In the genomic region with DNA sequence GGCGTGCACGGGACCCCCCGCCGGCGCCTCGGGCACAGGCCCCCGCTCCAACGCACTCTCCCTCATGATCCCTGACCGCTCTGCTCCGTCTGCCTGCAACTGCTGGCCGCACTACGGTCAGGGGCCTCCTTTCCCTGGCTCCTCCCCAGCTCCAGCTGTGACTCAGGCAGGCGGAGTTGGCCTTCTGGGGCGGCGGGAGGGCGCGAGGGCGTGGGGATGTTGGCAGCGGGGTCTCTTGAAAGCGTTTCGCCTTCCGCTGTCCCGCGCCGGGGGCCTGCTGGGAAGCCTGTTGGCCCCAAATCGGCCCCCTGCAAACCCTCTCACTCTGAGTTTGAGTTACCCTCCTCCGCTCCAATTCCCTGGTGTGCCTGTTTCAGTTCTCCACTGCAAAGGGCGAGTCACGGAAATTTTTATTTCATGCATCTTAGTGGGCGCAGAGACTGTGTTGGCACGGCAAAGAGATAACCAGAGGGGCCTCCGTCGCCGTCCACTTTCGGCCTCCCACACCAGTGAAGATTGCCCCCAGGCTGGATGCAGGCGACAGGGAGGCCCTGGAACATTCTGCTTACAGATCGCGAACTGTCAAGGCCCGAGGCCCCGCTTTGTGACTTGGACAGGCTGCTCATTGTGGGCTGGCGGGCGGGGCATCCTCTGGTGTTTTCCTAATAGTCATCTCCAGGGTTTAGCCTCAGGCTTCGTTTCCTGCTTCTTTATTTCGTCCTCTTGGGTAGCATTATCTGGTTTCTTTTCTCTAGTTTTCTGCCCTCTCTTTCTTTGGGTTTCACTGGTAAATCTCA, we compare ENCODE assay signal across 8 cellular contexts. TPM values are rescaled to one million over a fixed set of nuclear protein-coding genes. Genes with fewer than 3 reads are reported as not detected.
DNase-seq lines count a peak whose midpoint lies in the region; ATAC-seq and TF ChIP-seq lines count a peak whose summit lies in the region.

A gene with protein sequence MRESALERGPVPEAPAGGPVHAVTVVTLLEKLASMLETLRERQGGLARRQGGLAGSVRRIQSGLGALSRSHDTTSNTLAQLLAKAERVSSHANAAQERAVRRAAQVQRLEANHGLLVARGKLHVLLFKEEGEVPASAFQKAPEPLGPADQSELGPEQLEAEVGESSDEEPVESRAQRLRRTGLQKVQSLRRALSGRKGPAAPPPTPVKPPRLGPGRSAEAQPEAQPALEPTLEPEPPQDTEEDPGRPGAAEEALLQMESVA (minus strand): TSS at position 91 of the 797 bp plus-strand sequence. CDS start 25 bp downstream, at position 66.

- H3K4me1 ChIP-seq in endodermal cell (ENCODE audit: control insufficient read depth, insufficient read depth, low read length) (peaks cover 19% of the 10 kb centered on the region), mesendoderm (ENCODE audit: control insufficient read depth, low read depth, low read length) (peaks cover 8% of the 10 kb centered on the region), stomach (peaks cover 28 to 81% (median 55%) of the 10 kb centered on the region in 4 donors)

- peak within 1 kb of the TSS; percentile 21 for H4K5ac ChIP-seq in mesendoderm (ENCODE audit: low read length)

- H2BK15ac ChIP-seq in mesendoderm (replicated peaks; ENCODE audit: low read depth) = no peak within 1 kb of the TSS

- H2BK5ac ChIP-seq in mesendoderm (ENCODE audit: low read length) = peak within 1 kb of the TSS; percentile 89

- no peak for TF ChIP-seq POLR2A in stomach (IDR thresholded peaks at IDR 0.05)

- peak within 1 kb of the TSS; percentile 64 for H3K27ac ChIP-seq in endodermal cell (ENCODE audit: low read depth, low read length)
- peak within 1 kb of the TSS; percentile 93 for H3K27ac ChIP-seq in mesendoderm (ENCODE audit: low read depth, low read length)
- H3K27ac ChIP-seq in stomach = peak within 1 kb of the TSS; percentile 75 to 96 (median 96)

- peak within 1 kb of the TSS; percentile 100 for H3K56ac ChIP-seq in mesendoderm (ENCODE audit: low read length)

- peaks cover 56% of the 10 kb centered on the region for H3K4me1 Mint-ChIP-seq in endodermal cell

- ATAC-seq in GM18870 (IDR thresholded peaks at IDR 0.05; ENCODE audit: unreplicated experiment) = peak; percentile 51
- ATAC-seq in HG03066 (IDR thresholded peaks at IDR 0.05; ENCODE audit: low read depth, unreplicated experiment) = peak; percentile 44
- no peak for ATAC-seq in GM19467 (IDR thresholded peaks at IDR 0.05; ENCODE audit: unreplicated experiment)
- ATAC-seq in HG03521 (IDR thresholded peaks at IDR 0.05; ENCODE audit: unreplicated experiment) = no peak

- no peaks in the 10 kb centered on the region for H3K27me3 ChIP-seq in endodermal cell (ENCODE audit: control insufficient read depth, insufficient read depth, low read length, poor library complexity, severe bottlenecking)
- H3K27me3 ChIP-seq in mesendoderm (ENCODE audit: insufficient read depth, low read length, poor library complexity) = no peaks in the 10 kb centered on the region
- H3K27me3 ChIP-seq in stomach = peaks cover 0 to 19% (median 6%) of the 10 kb centered on the region in 3 donors

- H2BK120ac ChIP-seq in mesendoderm (ENCODE audit: low read depth, low read length) = no peak within 1 kb of the TSS

- H3K36me3 ChIP-seq in endodermal cell (ENCODE audit: control insufficient read depth, insufficient read depth, low read length) (peaks cover 10% of the 10 kb centered on the region), mesendoderm (ENCODE audit: control insufficient read depth, insufficient read depth, low read length) (no peaks in the 10 kb centered on the region), stomach (no peaks in the 10 kb centered on the region)

- peak; percentile 92 for DNase-seq in activated CD4-positive, alpha-beta T cell treated with anti-CD3 and anti-CD28 coated beads for 48 hours
- DNase-seq in endodermal cell = peak; percentile 93
- DNase-seq in mesendoderm = peak; percentile 91
- peak; percentile 70 for DNase-seq in stomach

- peaks cover 2% of the 10 kb centered on the region for H3K79me2 ChIP-seq in mesendoderm (ENCODE audit: control insufficient read depth, insufficient read depth, low read length)

- H3K4me3 ChIP-seq in endodermal cell (ENCODE audit: low read length) (peak within 1 kb of the TSS; percentile 94), mesendoderm (ENCODE audit: low read length) (peak within 1 kb of the TSS; percentile 67), stomach (peak within 1 kb of the TSS; percentile 61 to 70 (median 67))

- no peaks in the 10 kb centered on the region for H3K27me3 Mint-ChIP-seq in endodermal cell (ENCODE audit: insufficient read depth)

- peak within 1 kb of the TSS; percentile 94 for H3K27ac Mint-ChIP-seq in endodermal cell

- peaks cover 1% of the 10 kb centered on the region for H3K79me1 ChIP-seq in mesendoderm (ENCODE audit: low read length)

- H3K18ac ChIP-seq in mesendoderm (ENCODE audit: low read length) = peak within 1 kb of the TSS; percentile 69

- 16 to 17% methylated on average over 27 to 44 of the region's 44 CpGs for WGBS in endodermal cell (ENCODE audit: insufficient coverage in 1 of 2, insufficient read length in 1 of 2), 2 experiments
- WGBS in mesendoderm (ENCODE audit: extremely low coverage, insufficient coverage, low lambda C conversion rate) = no CpG with 5 or more reads among the region's 44 CpGs
- WGBS in stomach, 5 donors = 2 to 11% (median 6%) methylated on average over 34 to 44 of the region's 44 CpGs

- peak within 1 kb of the TSS; percentile 81 for H3K4ac ChIP-seq in mesendoderm (ENCODE audit: low read depth, low read length)

- H4K8ac ChIP-seq in mesendoderm (ENCODE audit: low read depth, low read length) = no peak within 1 kb of the TSS

- H3K9me3 ChIP-seq in endodermal cell (ENCODE audit: control insufficient read depth, low read length) = no peaks in the 10 kb centered on the region
- H3K9me3 ChIP-seq in stomach = no peaks in the 10 kb centered on the region

- H3K36me3 Mint-ChIP-seq in endodermal cell (ENCODE audit: low read depth) = peaks cover 7% of the 10 kb centered on the region

- H3K9ac ChIP-seq in endodermal cell (ENCODE audit: extremely low read depth, low read length, poor library complexity, severe bottlenecking) (peak within 1 kb of the TSS; percentile 98), mesendoderm (ENCODE audit: low read length) (peak within 1 kb of the TSS; percentile 97)

- TF ChIP-seq CTCF in endodermal cell (conservative IDR thresholded peaks at IDR 0.05) (no peak), stomach (IDR thresholded peaks at IDR 0.05) (no peak)

- no peaks in the 10 kb centered on the region for H3K9me3 Mint-ChIP-seq in endodermal cell

- H3K4me2 ChIP-seq in mesendoderm (ENCODE audit: low read length) = peak within 1 kb of the TSS; percentile 95

- TF ChIP-seq EP300 in stomach (IDR thresholded peaks at IDR 0.05) = no peak

- H2AK5ac ChIP-seq in mesendoderm (ENCODE audit: low read length) = peak within 1 kb of the TSS; percentile 54

- intact Hi-C loops in stomach (cut with DNase I; ENCODE audit: low total_unique reads) = no loop called here

- H3K23ac ChIP-seq in mesendoderm (ENCODE audit: low read length) = peak within 1 kb of the TSS; percentile 100

- H3K4me3 Mint-ChIP-seq in endodermal cell = peak within 1 kb of the TSS; percentile 83

RNA-seq across cellular contexts. Expression of the gene that starts here (rescaled TPM):
- total RNA-seq in endodermal cell (10 to 100 TPM; 42.2 to 70.2 TPM), stomach (100 to 1,000 TPM in 1 of 5 donors, 10 to 100 TPM in 4; 12.8 to 166 (median 22.9) TPM)
- polyA plus RNA-seq in endodermal cell (2013, experiment 1 of 2) = 21.8 TPM
- 22.9 TPM for polyA plus RNA-seq in endodermal cell (2013, experiment 2 of 2)
- polyA plus RNA-seq in mesendoderm (2013, experiment 1 of 2) = 15.8 TPM
- polyA plus RNA-seq in mesendoderm (2013, experiment 2 of 2) = 16.5 TPM
- 100 to 1,000 TPM in 1 of 3 donors, 10 to 100 TPM in 2; 51.1 to 119 (median 68.4) TPM for polyA plus RNA-seq in stomach

Comparison
In these comparisons a context has a peak if more than half of its experiments do, and no peak if none do; other contexts are left out.
1. ATAC-seq: peak in GM18870 (single experiment) and HG03066 (single experiment); none in GM19467 (single experiment) and HG03521 (single experiment).
2. Peak in every context shown above with its lines, with median percentiles within 50 percentile points of each other: DNase-seq, H3K27ac ChIP-seq and H3K4me3 ChIP-seq.